Comparison of ENCODE assay signal across 12 cellular contexts in genomic region chr4:120749445-120750151, GRCh38.
DNase-seq lines count a peak whose midpoint lies in the region; ATAC-seq and TF ChIP-seq lines count a peak whose summit lies in the region.
"Had no signal": no experiment of that assay in that cellular context is flagged by ENCODE, and none has a peak within 500 bp of the region (broad histone marks: within the 10 kb centered on the region; RNA-seq: fewer than 3 reads in every experiment).

No MANE protein-coding gene starts in this region.

- DNase-seq in NCI-H1417 treated with DMSO at 0.1 percent for 48 hours (lab: John Stamatoyannopoulos, UW) (peak; percentile 38), left kidney (ENCODE audit: low read depth, low spot score) (peak; percentile 77), AG20443 (ENCODE audit: low spot score) (no peak), NCI-H1930 (lab: John Stamatoyannopoulos, UW) (no peak), SW480 (ENCODE audit: low spot score) (no peak), adrenal gland (no peak)
- DNase-seq: activated CD4-positive, alpha-beta T cell treated with anti-CD3 and anti-CD28 coated beads for 4 hours; erythroblast; upper lobe of right lung had no signal

- H3K9me3 ChIP-seq in adrenal gland (replicated peaks in 1 of 3), result no peaks in the 10 kb centered on the region
- H3K9me3 ChIP-seq: neutrophil had no signal

- TF ChIP-seq CTCF in adrenal gland (IDR thresholded peaks at IDR 0.05), result no peak

- intact Hi-C loops in adrenal gland (cut with DNase I), result no loop called here

- WGBS in adrenal gland, 4 donors, result 50 to 88% (median 86%) methylated on average over 2 to 6 of the region's 6 CpGs

- H3K4me3 ChIP-seq in adrenal gland, result no peak overlapping the region
- H3K4me3 ChIP-seq: upper lobe of right lung had no signal

- H3K4me1 ChIP-seq in adrenal gland (replicated peaks in 1 of 2), result no peaks in the 10 kb centered on the region
- H3K4me1 ChIP-seq: upper lobe of right lung had no signal

- H3K27me3 ChIP-seq in adrenal gland, result no peaks in the 10 kb centered on the region
- H3K27me3 ChIP-seq: neutrophil, upper lobe of right lung had no signal

- peak; percentile 98 for ATAC-seq in GM19025 (IDR thresholded peaks at IDR 0.05; ENCODE audit: low read depth, unreplicated experiment)
- peak; percentile 98 for ATAC-seq in HG02798 (IDR thresholded peaks at IDR 0.05; ENCODE audit: poor library complexity, unreplicated experiment)
- ATAC-seq: upper lobe of right lung had no signal

- TF ChIP-seq POLR2A in adrenal gland (IDR thresholded peaks at IDR 0.05), result no peak

- H3K36me3 ChIP-seq in adrenal gland (replicated peaks in 1 of 2), result no peaks in the 10 kb centered on the region

- H3K27ac ChIP-seq in adrenal gland, result no peak overlapping the region
- H3K27ac ChIP-seq: neutrophil, upper lobe of right lung had no signal

Comparison
In these comparisons a context has a peak if more than half of its experiments do, and no peak if none do; other contexts are left out.
1. DNase-seq: peak in NCI-H1417 treated with DMSO at 0.1 percent for 48 hours (single experiment) and left kidney (single experiment); none in AG20443 (single experiment), NCI-H1930 (0 of 2), SW480 (single experiment) and adrenal gland (0 of 7).